In genomic region chr19:49690073-49690655, GRCh38 we compare ENCODE assay signal across 8 cellular contexts. TPM values are rescaled to one million over a fixed set of nuclear protein-coding genes. Genes with fewer than 3 reads are reported as not detected.
DNase-seq lines count a peak whose midpoint lies in the region; ATAC-seq, FAIRE-seq and TF ChIP-seq lines count a peak whose summit lies in the region.

No MANE protein-coding gene starts in this region.

- ATAC-seq in HG03439 (IDR thresholded peaks at IDR 0.05; ENCODE audit: unreplicated experiment): no peak

- intact Hi-C loops in lower leg skin (cut with DNase I; ENCODE audit: low total_unique reads): no loop called here

- peak; percentile 84 for DNase-seq in NCI-H510A treated with DMSO at 0.1 percent for 48 hours (lab: John Stamatoyannopoulos, UW)
- no peak for DNase-seq in NCI-H510A (lab: John Stamatoyannopoulos, UW)
- no peak for DNase-seq in bronchial epithelial cell (ENCODE audit: low read depth)
- no peak for DNase-seq in lower leg skin (ENCODE audit: low spot score in 2 of 2)
- DNase-seq in CD1c-positive myeloid dendritic cell (ENCODE audit: extremely low spot score): no peak
- no peak for DNase-seq in GM12891 (ENCODE audit: insufficient read length, low spot score)

- TF ChIP-seq CTCF in bronchial epithelial cell (IDR thresholded peaks at IDR 0.05; ENCODE audit: insufficient read depth, low read length, severe bottlenecking) (no peak), lower leg skin (IDR thresholded peaks at IDR 0.05) (no peak)

- H3K27me3 ChIP-seq in bronchial epithelial cell (ENCODE audit: control insufficient read depth, insufficient read depth, low read length) (no peaks in the 10 kb centered on the region), thymus (ENCODE audit: control insufficient read depth, insufficient read depth) (peaks cover 23% of the 10 kb centered on the region)

- H3K4me3 ChIP-seq in bronchial epithelial cell (ENCODE audit: low read depth, low read length) (peak overlapping the region; percentile 36), lower leg skin (ENCODE audit: low read depth, poor library complexity, severe bottlenecking) (peak overlapping the region; percentile 34), thymus (ENCODE audit: low read length) (peak overlapping the region; percentile 34)

- H3K36me3 ChIP-seq in bronchial epithelial cell (ENCODE audit: control insufficient read depth, insufficient read depth, low read length) (peaks cover 13% of the 10 kb centered on the region), thymus (ENCODE audit: control insufficient read depth, insufficient read depth) (peaks cover 28% of the 10 kb centered on the region)

- H3K9me3 ChIP-seq in thymus (ENCODE audit: control insufficient read depth): no peaks in the 10 kb centered on the region

- no peak for FAIRE-seq in bronchial epithelial cell (lab: Jason Lieb, UNC)
- FAIRE-seq in GM12891 (lab: Jason Lieb, UNC): no peak

- TF ChIP-seq POLR2A in lower leg skin (IDR thresholded peaks at IDR 0.05) (no peak), GM12891 (IDR thresholded peaks at IDR 0.05; ENCODE audit: low read depth, low read length) (no peak)

- H3K27ac ChIP-seq in thymus (ENCODE audit: low read depth): no peak overlapping the region

- WGBS in lower leg skin, 2 donors: 12 to 18% methylated on average over 34 to 39 of the region's 39 CpGs
- 37% methylated on average over 39 of the region's 39 CpGs for WGBS in thymus

- peaks cover 4% of the 10 kb centered on the region for H3K4me1 ChIP-seq in thymus (ENCODE audit: control insufficient read depth, insufficient read depth, low read length)

TF ChIP-seq in GM12891, 5 proteins besides CTCF, POLR2A, EP300 and RAD21:
- TF ChIP-seq TAF1 (IDR thresholded peaks at IDR 0.05; ENCODE audit: low read depth, low read length) (no peak), POLR2AphosphoS5 (IDR thresholded peaks at IDR 0.05; ENCODE audit: low read depth, low read length) (no peak), PAX5 (IDR thresholded peaks at IDR 0.05; ENCODE audit: insufficient read depth, low read length, severe bottlenecking) (no peak), SPI1 (IDR thresholded peaks at IDR 0.05; ENCODE audit: low read depth, low read length) (no peak), POU2F2 (IDR thresholded peaks at IDR 0.05; ENCODE audit: low read depth, low read length) (no peak)
TF ChIP-seq in GM12891: peak in this region for 0.

RNA-seq across cellular contexts. Expression of gene CPT1C, which starts 0.8 kb away (rescaled TPM):
- total RNA-seq in bronchial epithelial cell (1.2 and 2.4 TPM in 2 replicates), lower leg skin (1 to 10 TPM in 3 of 4 donors, under 1 TPM in 1; 0.97 to 3.3 (median 1.8) TPM)
- polyA plus RNA-seq in thymus: 3.5 TPM
- not detected for polyA plus RNA-seq in GM12891 (2012; ENCODE audit: low read depth, missing spikeins)

RNA-seq across cellular contexts. Expression of gene ADM5, which starts 0.8 kb away (rescaled TPM):
- 0.13 and 0.53 TPM in 2 replicates for total RNA-seq in bronchial epithelial cell
- 1 to 10 TPM in 3 of 4 donors, under 1 TPM in 1; 0.49 to 3.7 (median 3.5) TPM for total RNA-seq in lower leg skin
- 5.5 TPM for polyA plus RNA-seq in thymus
- polyA plus RNA-seq in GM12891 (2012; ENCODE audit: low read depth, missing spikeins): 5.5 TPM

RNA-seq across cellular contexts. Expression of gene PRMT1, which starts 13.1 kb away (rescaled TPM):
- total RNA-seq in bronchial epithelial cell (295 and 543 TPM in 2 replicates), lower leg skin (100 to 1,000 TPM; 102 to 117 (median 108) TPM)
- polyA plus RNA-seq in thymus: 101 TPM
- 282 TPM for polyA plus RNA-seq in GM12891 (2012; ENCODE audit: low read depth, missing spikeins)

RNA-seq across cellular contexts. Expression of gene BCL2L12, which starts 24.4 kb away (rescaled TPM):
- total RNA-seq in bronchial epithelial cell: 2.4 and 2.9 TPM in 2 replicates
- 1 to 10 TPM; 6.1 to 9.2 (median 6.6) TPM for total RNA-seq in lower leg skin
- 27.1 TPM for polyA plus RNA-seq in thymus
- 49.7 TPM for polyA plus RNA-seq in GM12891 (2012; ENCODE audit: low read depth, missing spikeins)

RNA-seq across cellular contexts. Expression of gene IRF3, which starts 24.5 kb away (rescaled TPM):
- total RNA-seq in bronchial epithelial cell (97.9 and 128 TPM in 2 replicates), lower leg skin (100 to 1,000 TPM in 1 of 4 donors, 10 to 100 TPM in 3; 38.7 to 102 (median 74.9) TPM)
- 259 TPM for polyA plus RNA-seq in thymus
- 99.2 TPM for polyA plus RNA-seq in GM12891 (2012; ENCODE audit: low read depth, missing spikeins)
